In the genomic region with DNA sequence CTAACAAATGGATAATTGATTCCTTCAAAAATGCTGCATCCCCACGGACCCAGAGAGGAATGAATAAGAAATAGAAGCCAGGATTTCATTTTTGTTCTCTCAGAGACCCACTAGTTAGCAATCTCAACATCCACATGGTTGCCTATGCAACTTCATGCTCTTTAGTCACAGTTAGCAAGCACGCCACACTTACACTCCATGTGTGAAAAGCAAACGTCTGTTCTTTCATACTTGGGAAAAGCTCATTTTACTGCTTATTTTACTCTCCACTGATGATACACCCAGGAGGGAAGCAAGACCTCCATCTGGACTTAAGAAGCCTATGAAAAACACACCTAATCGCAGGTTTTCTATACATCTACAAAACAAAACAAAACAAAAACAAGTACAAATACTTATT, we compare ENCODE assay signal across 23 cellular contexts.
A peak's percentile ranks its signal among the peaks of the same experiment; 100 is the strongest.
DNase-seq lines count a peak whose midpoint lies in the region; ATAC-seq lines count a peak whose summit lies in the region.
"Had no signal": no experiment of that assay in that cellular context is flagged by ENCODE, and none has a peak within 500 bp of the region (broad histone marks: within the 10 kb centered on the region; RNA-seq: fewer than 3 reads in every experiment).

No MANE protein-coding gene starts in this region.

- H3K9me3 ChIP-seq in endocrine pancreas (ENCODE audit: control insufficient read depth, low read length), result no peaks in the 10 kb centered on the region
- H3K9me3 ChIP-seq: A549, BE2C had no signal

- H3K4me3 ChIP-seq in endocrine pancreas (ENCODE audit: control insufficient read depth, insufficient read depth, low read length), result peak overlapping the region; percentile 20
- H3K4me3 ChIP-seq: A549, BLaER1 had no signal

- no peaks in the 10 kb centered on the region for H3K36me3 ChIP-seq in endocrine pancreas (ENCODE audit: control insufficient read depth, insufficient read depth, low read length)
- H3K36me3 ChIP-seq: BE2C had no signal

- DNase-seq in Ammon's horn (ENCODE audit: low spot score), result peak; percentile 35
- peak; percentile 44 for DNase-seq in inferior parietal cortex (ENCODE audit: extremely low spot score)
- DNase-seq in retina, result peak; percentile 17
- DNase-seq in HT-29 (ENCODE audit: low spot score), result no peak
- DNase-seq in NCI-H524 (lab: John Stamatoyannopoulos, UW), result no peak
- DNase-seq in GM03348 (ENCODE audit: low spot score), result no peak
- DNase-seq: AML-193; BE2C; CD4-positive, alpha-beta memory T cell; CD4-positive, CD25-positive, alpha-beta regulatory T cell; CD8-positive, alpha-beta memory T cell; COR-L47; DMS 273 treated with DMSO at 0.1 percent for 48 hours; DMS153; DMS53; DMS79; DND-41; EL; GDM1 had no signal

- no peak for ATAC-seq in GM18870 (IDR thresholded peaks at IDR 0.05; ENCODE audit: unreplicated experiment)
- ATAC-seq: A549 had no signal

- no peaks in the 10 kb centered on the region for H3K27me3 ChIP-seq in endocrine pancreas (ENCODE audit: control insufficient read depth, insufficient read depth, low read length)
- H3K27me3 ChIP-seq: BE2C, BLaER1 had no signal

- no peak overlapping the region for H3K9ac ChIP-seq in endocrine pancreas (ENCODE audit: control insufficient read depth, insufficient read depth, low read length)
- H3K9ac ChIP-seq: BLaER1 had no signal

- peaks cover 7% of the 10 kb centered on the region for H3K4me1 ChIP-seq in endocrine pancreas (ENCODE audit: control insufficient read depth, insufficient read depth, low read length)
- H3K4me1 ChIP-seq: A549 had no signal

Comparison
In these comparisons a context has a peak if more than half of its experiments do, and no peak if none do; other contexts are left out.
1. DNase-seq: peak in Ammon's horn (single experiment), inferior parietal cortex (single experiment) and retina (single experiment); none in HT-29 (single experiment), NCI-H524 (0 of 2) and GM03348 (single experiment).